3 cellular contexts compared by ENCODE assay signal in genomic region chr2:54365661-54366060, GRCh38.
"Had no signal": no experiment of that assay in that cellular context is flagged by ENCODE, and none has a peak within 500 bp of the region (broad histone marks: within the 10 kb centered on the region; RNA-seq: fewer than 3 reads in every experiment).

No MANE protein-coding gene starts in this region.

- ATAC-seq: GM12878 had no signal

- H3K4me3 ChIP-seq: GM12878 had no signal

- DNase-seq: GDM1, GF-D8 had no signal
